ENCODE assay signal across 18 cellular contexts in the genomic region with DNA sequence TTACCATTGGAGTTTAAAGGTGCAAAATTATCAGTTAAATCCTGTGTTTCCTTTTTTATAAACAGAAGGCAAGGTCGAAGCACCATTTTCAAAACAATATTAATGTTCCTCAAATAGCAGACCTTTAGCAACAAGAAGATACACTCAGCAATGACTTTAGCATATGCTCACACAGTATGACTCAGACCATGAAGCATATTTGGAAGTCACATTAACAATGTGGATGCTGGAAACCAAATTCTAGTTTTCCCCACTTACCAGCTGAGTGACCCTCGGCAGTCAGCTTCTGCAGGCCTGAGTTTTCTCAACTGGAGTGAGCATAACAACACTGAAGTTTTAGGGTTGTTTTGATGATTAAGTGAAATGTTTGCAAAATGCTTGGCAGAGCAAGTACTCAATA.
A peak's percentile ranks its signal among the peaks of the same experiment; 100 is the strongest.
DNase-seq lines count a peak whose midpoint lies in the region; TF ChIP-seq lines count a peak whose summit lies in the region.
"Had no signal": no experiment of that assay in that cellular context is flagged by ENCODE, and none has a peak within 500 bp of the region (broad histone marks: within the 10 kb centered on the region; RNA-seq: fewer than 3 reads in every experiment).

No MANE protein-coding gene starts in this region.

- no peaks in the 10 kb centered on the region for H3F3A ChIP-seq in MM.1S (ENCODE audit: insufficient read depth, low read length)

- H3K36me3 Mint-ChIP-seq in HFFc6 (ENCODE audit: low read depth) = no peaks in the 10 kb centered on the region
- no peaks in the 10 kb centered on the region for H3K36me3 Mint-ChIP-seq in activated T-helper 1 cell treated with anti-CD3 and anti-CD28 coated beads, Interleukin-12 subunit alpha, Interleukin-12 subunit beta, Interleukin-2, Interleukin-4 antibody, amounts not matched to agents 30 ng/mL and 10 ng/mL and 1 ng/mL, durations not matched to agents 14 hours and 24 hours and 36 hours (ENCODE audit: low read depth)

- no peak overlapping the region for H2AFZ ChIP-seq in MM.1S (ENCODE audit: low read length)

- H3K4me2 ChIP-seq in MM.1S (ENCODE audit: low read depth, low read length) = no peak overlapping the region

- H3K27me3 Mint-ChIP-seq in HFFc6 (ENCODE audit: insufficient read depth) = peaks cover 2% of the 10 kb centered on the region; the same call in 1 of the 2 replicates
- no peaks in the 10 kb centered on the region for H3K27me3 Mint-ChIP-seq in activated T-helper 1 cell treated with anti-CD3 and anti-CD28 coated beads, Interleukin-12 subunit alpha, Interleukin-12 subunit beta, Interleukin-2, Interleukin-4 antibody, amounts not matched to agents 30 ng/mL and 10 ng/mL and 1 ng/mL, durations not matched to agents 14 hours and 24 hours and 36 hours (ENCODE audit: insufficient read depth)
- H3K27me3 Mint-ChIP-seq: activated CD4-positive, alpha-beta memory T cell treated with anti-CD3 and anti-CD28 coated beads, Interleukin-2, amount 10 ng/mL, durations not matched to agents 7 days and 5 days; B cell had no signal

- no peaks in the 10 kb centered on the region for H3K36me3 ChIP-seq in MM.1S (replicated peaks; ENCODE audit: insufficient read depth, low read length)
- H3K36me3 ChIP-seq: Peyer's patch, thoracic aorta had no signal

- no peaks in the 10 kb centered on the region for H3K9me2 ChIP-seq in MM.1S (replicated peaks; ENCODE audit: insufficient read depth, low read length)

- no peaks in the 10 kb centered on the region for H3K27me3 ChIP-seq in MM.1S (replicated peaks; ENCODE audit: insufficient read depth, low read length)
- H3K27me3 ChIP-seq: Peyer's patch had no signal

- CTCF ChIA-PET in RWPE1 (lab: Yijun Ruan, JAX) = interaction anchor here (0.6 kb wide), 1 partner anchor 1209 kb away, joined by 3 read pairs; no protein-coding TSS in a partner anchor

- no peaks in the 10 kb centered on the region for H3K79me2 ChIP-seq in MM.1S (ENCODE audit: low read length)

- DNase-seq in Daoy (ENCODE audit: low read depth) = peak; percentile 0
- peak; percentile 28 for DNase-seq in HFFc6
- peak; percentile 58 for DNase-seq in cerebellum (ENCODE audit: low spot score)
- peak; percentile 18 for DNase-seq in myocyte (ENCODE audit: low read depth)
- no peak for DNase-seq in RWPE1 (ENCODE audit: low spot score)
- DNase-seq in activated T-helper 1 cell treated with anti-CD3 and anti-CD28 coated beads, Interleukin-12 subunit alpha, Interleukin-12 subunit beta, Interleukin-2, Interleukin-4 antibody, amounts not matched to agents 30 ng/mL and 10 ng/mL and 1 ng/mL, durations not matched to agents 14 hours and 24 hours and 36 hours (ENCODE audit: low spot score) = no peak
- DNase-seq in activated CD4-positive, alpha-beta T cell treated with anti-CD3 and anti-CD28 coated beads for 4 hours = no peak
- no peak for DNase-seq in MM.1S
- DNase-seq: activated CD4-positive, alpha-beta memory T cell treated with anti-CD3 and anti-CD28 coated beads, Interleukin-2, amount 10 ng/mL, durations not matched to agents 7 days and 5 days; activated T-cell treated with anti-CD3 and anti-CD28 coated beads, Interleukin-2, amount 50 U/mL, for 72 hours; Calu3; hippocampal formation; NCI-H1092 treated with DMSO at 0.1 percent for 48 hours; Peyer's patch; small intestine had no signal

- no peak overlapping the region for H3K27ac ChIP-seq in RWPE1
- no peak overlapping the region for H3K27ac ChIP-seq in MM.1S (ENCODE audit: low read length)
- H3K27ac ChIP-seq: Peyer's patch, thoracic aorta had no signal

- H4K20me1 ChIP-seq in MM.1S (ENCODE audit: insufficient read depth, low read length) = no peaks in the 10 kb centered on the region

- no peaks in the 10 kb centered on the region for H3K4me1 ChIP-seq in MM.1S (ENCODE audit: low read length)
- H3K4me1 ChIP-seq: Peyer's patch had no signal

- no peak overlapping the region for H3K4me3 ChIP-seq in MM.1S (ENCODE audit: low read length)
- H3K4me3 ChIP-seq: K562, Peyer's patch, thoracic aorta had no signal

- POLR2A ChIA-PET in RWPE1 (lab: Yijun Ruan, JAX; ENCODE audit: low non-redundant PET) = no interaction called here

- TF ChIP-seq CTCF in HFFc6 (IDR thresholded peaks at IDR 0.05) (no peak), RWPE1 (conservative IDR thresholded peaks at IDR 0.05; ENCODE audit: low read depth) (no peak), MM.1S (IDR thresholded peaks at IDR 0.05; ENCODE audit: low read length) (no peak)

- H3K4me3 Mint-ChIP-seq in HFFc6 = no peak overlapping the region
- no peak overlapping the region for H3K4me3 Mint-ChIP-seq in activated T-helper 1 cell treated with anti-CD3 and anti-CD28 coated beads, Interleukin-12 subunit alpha, Interleukin-12 subunit beta, Interleukin-2, Interleukin-4 antibody, amounts not matched to agents 30 ng/mL and 10 ng/mL and 1 ng/mL, durations not matched to agents 14 hours and 24 hours and 36 hours
- H3K4me3 Mint-ChIP-seq: activated CD4-positive, alpha-beta memory T cell treated with anti-CD3 and anti-CD28 coated beads, Interleukin-2, amount 10 ng/mL, durations not matched to agents 7 days and 5 days; activated T-cell treated with anti-CD3 and anti-CD28 coated beads, Interleukin-2, amount 50 U/mL, for 72 hours; B cell had no signal

- H3K9me3 Mint-ChIP-seq in HFFc6 = no peaks in the 10 kb centered on the region
- H3K9me3 Mint-ChIP-seq in activated T-helper 1 cell treated with anti-CD3 and anti-CD28 coated beads, Interleukin-12 subunit alpha, Interleukin-12 subunit beta, Interleukin-2, Interleukin-4 antibody, amounts not matched to agents 30 ng/mL and 10 ng/mL and 1 ng/mL, durations not matched to agents 14 hours and 24 hours and 36 hours = no peaks in the 10 kb centered on the region
- H3K9me3 Mint-ChIP-seq: activated CD4-positive, alpha-beta memory T cell treated with anti-CD3 and anti-CD28 coated beads, Interleukin-2, amount 10 ng/mL, durations not matched to agents 7 days and 5 days; activated T-cell treated with anti-CD3 and anti-CD28 coated beads, Interleukin-2, amount 50 U/mL, for 72 hours had no signal

- H3K9ac ChIP-seq in MM.1S (ENCODE audit: low read length) = no peak overlapping the region

- no peak overlapping the region for H3K27ac Mint-ChIP-seq in HFFc6
- no peak overlapping the region for H3K27ac Mint-ChIP-seq in activated T-helper 1 cell treated with anti-CD3 and anti-CD28 coated beads, Interleukin-12 subunit alpha, Interleukin-12 subunit beta, Interleukin-2, Interleukin-4 antibody, amounts not matched to agents 30 ng/mL and 10 ng/mL and 1 ng/mL, durations not matched to agents 14 hours and 24 hours and 36 hours
- H3K27ac Mint-ChIP-seq: activated CD4-positive, alpha-beta memory T cell treated with anti-CD3 and anti-CD28 coated beads, Interleukin-2, amount 10 ng/mL, durations not matched to agents 7 days and 5 days; activated T-cell treated with anti-CD3 and anti-CD28 coated beads, Interleukin-2, amount 50 U/mL, for 72 hours; B cell had no signal

- no peaks in the 10 kb centered on the region; the same call in 1 of the 2 replicates for H3K4me1 Mint-ChIP-seq in HFFc6 (ENCODE audit: low read depth)
- no peaks in the 10 kb centered on the region for H3K4me1 Mint-ChIP-seq in activated T-helper 1 cell treated with anti-CD3 and anti-CD28 coated beads, Interleukin-12 subunit alpha, Interleukin-12 subunit beta, Interleukin-2, Interleukin-4 antibody, amounts not matched to agents 30 ng/mL and 10 ng/mL and 1 ng/mL, durations not matched to agents 14 hours and 24 hours and 36 hours (ENCODE audit: low read depth)
- H3K4me1 Mint-ChIP-seq: activated CD4-positive, alpha-beta memory T cell treated with anti-CD3 and anti-CD28 coated beads, Interleukin-2, amount 10 ng/mL, durations not matched to agents 7 days and 5 days; B cell had no signal

- H3K9me3 ChIP-seq in MM.1S (replicated peaks; ENCODE audit: insufficient read depth, low read length) = no peaks in the 10 kb centered on the region
- H3K9me3 ChIP-seq: Peyer's patch, thoracic aorta had no signal

- intact Hi-C loops in activated T-helper 1 cell treated with anti-CD3 and anti-CD28 coated beads, Interleukin-12 subunit alpha, Interleukin-12 subunit beta, Interleukin-2, Interleukin-4 antibody, amounts not matched to agents 30 ng/mL and 10 ng/mL and 1 ng/mL, durations not matched to agents 14 hours and 24 hours and 36 hours (cut with micrococcal nuclease) = no loop called here

Comparison
In these comparisons a context has a peak if more than half of its experiments do, and no peak if none do; other contexts are left out.
1. DNase-seq: peak in Daoy (single experiment), HFFc6 (single experiment), cerebellum (single experiment) and myocyte (single experiment); none in RWPE1 (single experiment), activated T-helper 1 cell treated with anti-CD3 and anti-CD28 coated beads, Interleukin-12 subunit alpha, Interleukin-12 subunit beta, Interleukin-2, Interleukin-4 antibody, amounts not matched to agents 30 ng/mL and 10 ng/mL and 1 ng/mL, durations not matched to agents 14 hours and 24 hours and 36 hours (single experiment), activated CD4-positive, alpha-beta T cell treated with anti-CD3 and anti-CD28 coated beads for 4 hours (0 of 2) and MM.1S (single experiment).